In the genomic region with DNA sequence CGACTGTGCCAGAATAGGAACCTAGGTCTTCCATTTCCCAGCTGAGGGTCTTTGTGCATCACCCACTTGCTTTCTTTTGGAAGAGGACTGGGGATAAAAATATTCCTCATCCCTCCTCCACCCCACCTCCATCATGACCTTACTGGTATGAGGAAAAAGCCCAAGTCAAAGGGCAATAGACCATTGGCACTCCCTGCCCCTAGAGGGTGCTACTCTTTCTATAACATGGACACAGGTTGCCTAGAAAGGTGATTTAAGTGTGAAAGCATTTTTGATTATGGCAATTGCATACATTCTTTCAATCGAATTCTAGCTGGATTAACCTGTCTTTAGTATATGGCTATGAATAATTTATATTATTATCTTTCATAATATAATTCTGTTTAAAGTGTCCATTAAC, we compare ENCODE assay signal across 11 cellular contexts. TPM values are rescaled to one million over a fixed set of nuclear protein-coding genes. Genes with fewer than 3 reads are reported as not detected.
DNase-seq lines count a peak whose midpoint lies in the region; ATAC-seq, FAIRE-seq and TF ChIP-seq lines count a peak whose summit lies in the region.
"Had no signal": no experiment of that assay in that cellular context is flagged by ENCODE, and none has a peak within 500 bp of the region (broad histone marks: within the 10 kb centered on the region; RNA-seq: fewer than 3 reads in every experiment).

No MANE protein-coding gene starts in this region.

- in situ Hi-C loops in KBM-7 (cut with MboI; ENCODE audit: low pct_unique_long_range_greater_than_20kb, low sequenced_read_pairs) = no loop called here

- H3K27me3 ChIP-seq in GM06990 (replicated peaks; ENCODE audit: control insufficient read depth, insufficient read depth, low read length) (no peaks in the 10 kb centered on the region), bronchial epithelial cell (ENCODE audit: control insufficient read depth, insufficient read depth, low read length) (no peaks in the 10 kb centered on the region)

- CTCF ChIA-PET in activated CD8-positive, alpha-beta memory T cell treated with anti-CD3 and anti-CD28 coated beads, Interleukin-2, amount 10 ng/mL, durations not matched to agents 7 days and 5 days (lab: Charles Lee) = interaction anchor here (1.0 kb wide), 2 partner anchors 11 to 19 kb away, joined by 3 read pairs; no protein-coding TSS in a partner anchor

- H3K4me1 Mint-ChIP-seq in activated CD8-positive, alpha-beta memory T cell treated with anti-CD3 and anti-CD28 coated beads, Interleukin-2, amount 10 ng/mL, durations not matched to agents 7 days and 5 days = peaks cover under 1% of the 10 kb centered on the region
- H3K4me1 Mint-ChIP-seq in stimulated activated naive B cell treated with anti-CD40 and anti-IgM and Interleukin-4, amounts not matched to agents 10 μg/mL and 1 μg/mL and 100 μg/mL, for 72 hours = peaks cover 2 to 9% of the 10 kb centered on the region in 2 donors

- ATAC-seq in mucosa of descending colon (peak; percentile 60), HG02571 (IDR thresholded peaks at IDR 0.05; ENCODE audit: unreplicated experiment) (no peak)
- ATAC-seq in activated CD8-positive, alpha-beta memory T cell treated with anti-CD3 and anti-CD28 coated beads, Interleukin-2, amount 10 ng/mL, durations not matched to agents 7 days and 5 days = no peak
- no peak for ATAC-seq in stimulated activated naive B cell treated with anti-CD40 and anti-IgM and Interleukin-4, amounts not matched to agents 10 μg/mL and 1 μg/mL and 100 μg/mL, for 72 hours (replicated peaks)
- ATAC-seq: left ventricle myocardium superior had no signal

- intact Hi-C loops in mucosa of descending colon (cut with DNase I, micrococcal nuclease) = no loop called here

- H3K9me3 Mint-ChIP-seq in activated CD8-positive, alpha-beta memory T cell treated with anti-CD3 and anti-CD28 coated beads, Interleukin-2, amount 10 ng/mL, durations not matched to agents 7 days and 5 days (ENCODE audit: low read depth) = peaks cover 2% of the 10 kb centered on the region
- H3K9me3 Mint-ChIP-seq in stimulated activated naive B cell treated with anti-CD40 and anti-IgM and Interleukin-4, amounts not matched to agents 10 μg/mL and 1 μg/mL and 100 μg/mL, for 72 hours = peaks cover 2 to 8% of the 10 kb centered on the region in 2 donors

- H3K27ac Mint-ChIP-seq in activated CD8-positive, alpha-beta memory T cell treated with anti-CD3 and anti-CD28 coated beads, Interleukin-2, amount 10 ng/mL, durations not matched to agents 7 days and 5 days = no peak overlapping the region
- H3K27ac Mint-ChIP-seq in stimulated activated naive B cell treated with anti-CD40 and anti-IgM and Interleukin-4, amounts not matched to agents 10 μg/mL and 1 μg/mL and 100 μg/mL, for 72 hours = no peak overlapping the region

- H3K4me3 Mint-ChIP-seq in activated CD8-positive, alpha-beta memory T cell treated with anti-CD3 and anti-CD28 coated beads, Interleukin-2, amount 10 ng/mL, durations not matched to agents 7 days and 5 days = no peak overlapping the region
- no peak overlapping the region for H3K4me3 Mint-ChIP-seq in stimulated activated naive B cell treated with anti-CD40 and anti-IgM and Interleukin-4, amounts not matched to agents 10 μg/mL and 1 μg/mL and 100 μg/mL, for 72 hours

- no peaks in the 10 kb centered on the region for H3K4me1 ChIP-seq in mucosa of descending colon (ENCODE audit: low read depth)

- H3K4me3 ChIP-seq in GM06990 (replicated peaks; ENCODE audit: low read depth, low read length) = no peak overlapping the region
- no peak overlapping the region for H3K4me3 ChIP-seq in bronchial epithelial cell (ENCODE audit: low read depth, low read length)
- no peak overlapping the region for H3K4me3 ChIP-seq in mucosa of descending colon

- H3K36me3 Mint-ChIP-seq in activated CD8-positive, alpha-beta memory T cell treated with anti-CD3 and anti-CD28 coated beads, Interleukin-2, amount 10 ng/mL, durations not matched to agents 7 days and 5 days = no peaks in the 10 kb centered on the region
- peaks cover 2 to 4% of the 10 kb centered on the region in 2 donors for H3K36me3 Mint-ChIP-seq in stimulated activated naive B cell treated with anti-CD40 and anti-IgM and Interleukin-4, amounts not matched to agents 10 μg/mL and 1 μg/mL and 100 μg/mL, for 72 hours

- FAIRE-seq in bronchial epithelial cell (lab: Jason Lieb, UNC) = no peak

- H3K9me3 ChIP-seq in mucosa of descending colon = no peaks in the 10 kb centered on the region

- H3K36me3 ChIP-seq in GM06990 (ENCODE audit: control insufficient read depth, insufficient read depth, low read length) = no peaks in the 10 kb centered on the region
- H3K36me3 ChIP-seq in bronchial epithelial cell (ENCODE audit: control insufficient read depth, insufficient read depth, low read length) = no peaks in the 10 kb centered on the region
- no peaks in the 10 kb centered on the region for H3K36me3 ChIP-seq in mucosa of descending colon (ENCODE audit: low read depth)

- peak; percentile 64 for TF ChIP-seq CTCF in GM06990 (IDR thresholded peaks at IDR 0.05; ENCODE audit: insufficient read depth, low read length, poor library complexity, severe bottlenecking)
- TF ChIP-seq CTCF in bronchial epithelial cell (IDR thresholded peaks at IDR 0.05; ENCODE audit: insufficient read depth, low read length, severe bottlenecking) = peak; percentile 60
- TF ChIP-seq CTCF in mucosa of descending colon (IDR thresholded peaks at IDR 0.05) = no peak

- peaks cover 5% of the 10 kb centered on the region for H3K27me3 Mint-ChIP-seq in activated CD8-positive, alpha-beta memory T cell treated with anti-CD3 and anti-CD28 coated beads, Interleukin-2, amount 10 ng/mL, durations not matched to agents 7 days and 5 days
- peaks cover 13 to 16% of the 10 kb centered on the region in 2 donors for H3K27me3 Mint-ChIP-seq in stimulated activated naive B cell treated with anti-CD40 and anti-IgM and Interleukin-4, amounts not matched to agents 10 μg/mL and 1 μg/mL and 100 μg/mL, for 72 hours

- no peak for DNase-seq in GM06990 (ENCODE audit: extremely low read depth, insufficient read length)
- peak; percentile 11 for DNase-seq in KBM-7
- DNase-seq in bronchial epithelial cell (ENCODE audit: low read depth) = peak; percentile 46
- DNase-seq in mucosa of descending colon = peak in 1 of 3 donors; percentile 52
- no peak for DNase-seq in activated CD8-positive, alpha-beta memory T cell treated with anti-CD3 and anti-CD28 coated beads, Interleukin-2, amount 10 ng/mL, durations not matched to agents 7 days and 5 days
- DNase-seq in NOMO-1 (lab: John Stamatoyannopoulos, UW; ENCODE audit: unreplicated experiment in 2 of 2) = no peak
- no peak for DNase-seq in stimulated activated naive B cell treated with anti-CD40 and anti-IgM and Interleukin-4, amounts not matched to agents 10 μg/mL and 1 μg/mL and 100 μg/mL, for 72 hours
- DNase-seq: activated CD4-positive, CD25-positive, alpha-beta regulatory T cell treated with anti-CD3 and anti-CD28 coated beads, Interleukin-2, amount 50 U/mL, for 72 hours; left ventricle myocardium superior; NCI-H187 had no signal

RNA-seq across cellular contexts. Expression of a gene that starts 22.8 kb away (rescaled TPM):
- total RNA-seq in bronchial epithelial cell (1.3 and 1.6 TPM in 2 replicates), mucosa of descending colon (1 to 10 TPM; 2.7 to 6.2 (median 3.7) TPM)
- total RNA-seq in activated CD8-positive, alpha-beta memory T cell treated with anti-CD3 and anti-CD28 coated beads, Interleukin-2, amount 10 ng/mL, durations not matched to agents 7 days and 5 days = under 1 TPM; 0.54 to 0.79 TPM

Comparison
In these comparisons a context has a peak if more than half of its experiments do, and no peak if none do; other contexts are left out.
1. DNase-seq: peak in KBM-7 (single experiment) and bronchial epithelial cell (single experiment); none in GM06990 (single experiment), activated CD8-positive, alpha-beta memory T cell treated with anti-CD3 and anti-CD28 coated beads, Interleukin-2, amount 10 ng/mL, durations not matched to agents 7 days and 5 days (single experiment), NOMO-1 (0 of 2) and stimulated activated naive B cell treated with anti-CD40 and anti-IgM and Interleukin-4, amounts not matched to agents 10 μg/mL and 1 μg/mL and 100 μg/mL, for 72 hours (single experiment).